Comparison of ENCODE assay signal across 7 cellular contexts in genomic region chr11:3794387-3794786, GRCh38. TPM values are rescaled to one million over a fixed set of nuclear protein-coding genes. Genes with fewer than 3 reads are reported as not detected.
DNase-seq lines count a peak whose midpoint lies in the region; ATAC-seq and TF ChIP-seq lines count a peak whose summit lies in the region.
"Not testable (repeated sequence)": the region's sequence is repeated elsewhere in the genome, so short reads cannot be mapped to it uniquely, and the experiment has no call there.

No MANE protein-coding gene starts in this region.

- not testable (repeated sequence) for H2AFZ ChIP-seq in OCI-LY7 (ENCODE audit: low read length)

- H4K20me1 ChIP-seq in OCI-LY7 (ENCODE audit: insufficient read depth, low read length) = peaks cover 19% of the 10 kb centered on the region

- intact Hi-C loops in CD8-positive, alpha-beta T cell (cut with DNase I, micrococcal nuclease); OCI-LY7 (cut with micrococcal nuclease; ENCODE audit: unreplicated experiment): not testable (repeated sequence)

- peak in 1 of 7 experiments; percentile 31 for DNase-seq in CD8-positive, alpha-beta T cell
- not testable (repeated sequence) for DNase-seq in OCI-LY7 (ENCODE audit: low spot score); WTC11 (ENCODE audit: low spot score); activated T-cell treated with anti-CD3 and anti-CD28 coated beads, Interleukin-2, amount 50 U/mL, for 72 hours; chondrocyte (ENCODE audit: low spot score); stimulated activated effector memory CD8-positive, alpha-beta T cell treated with anti-CD3 and anti-CD28 coated beads, Interleukin-12 subunit alpha, Interleukin-12 subunit beta, amount 100 ng/mL, for 72 hours (ENCODE audit: low spot score in 2 of 2)
- DNase-seq in mesenteric fat pad (ENCODE audit: low spot score) = peak; percentile 14

- not testable (repeated sequence) for H3K27me3 Mint-ChIP-seq in CD8-positive, alpha-beta T cell (ENCODE audit: low read depth); WTC11 (ENCODE audit: low read depth); activated T-cell treated with anti-CD3 and anti-CD28 coated beads, Interleukin-2, amount 50 U/mL, for 72 hours (ENCODE audit: low read depth); chondrocyte (ENCODE audit: low read depth)

- not testable (repeated sequence) for TF ChIP-seq CTCF in CD8-positive, alpha-beta T cell (IDR thresholded peaks at IDR 0.05); OCI-LY7 (conservative IDR thresholded peaks at IDR 0.05; ENCODE audit: low read length); WTC11 (IDR thresholded peaks at IDR 0.05); chondrocyte (IDR thresholded peaks at IDR 0.05)

- peaks cover 79% of the 10 kb centered on the region for H3K79me2 ChIP-seq in OCI-LY7 (ENCODE audit: insufficient read depth, low read depth, low read length)

- CTCF ChIA-PET in CD8-positive, alpha-beta T cell (lab: Charles Lee) = interaction anchor here (1.5 to 1.8 kb wide), 2 partner anchors 10 to 279 kb away, joined by 4 to 7 read pairs; no protein-coding TSS in a partner anchor
- CTCF ChIA-PET in OCI-LY7 (lab: Charles Lee; ENCODE audit: unreplicated experiment) = not testable (repeated sequence)
- CTCF ChIA-PET in WTC11 (lab: Charles Lee) = interaction anchor here (1.3 kb wide), 1 partner anchor 14 kb away, joined by 4 read pairs; the partner anchor contains the start of gene PGAP2

- H3K36me3 ChIP-seq in CD8-positive, alpha-beta T cell (ENCODE audit: insufficient read depth, low read length) = not testable (repeated sequence)
- H3K36me3 ChIP-seq in OCI-LY7 (ENCODE audit: insufficient read depth, low read length) = peaks cover 70% of the 10 kb centered on the region

- ATAC-seq in CD8-positive, alpha-beta T cell; WTC11; activated T-cell treated with anti-CD3 and anti-CD28 coated beads, Interleukin-2, amount 50 U/mL, for 72 hours (replicated peaks in 1 of 2); stimulated activated effector memory CD8-positive, alpha-beta T cell treated with anti-CD3 and anti-CD28 coated beads, Interleukin-12 subunit alpha, Interleukin-12 subunit beta, amount 100 ng/mL, for 72 hours: not testable (repeated sequence)

- peak overlapping the region; percentile 95; the same call in 1 of the 2 replicates for H3K4me2 ChIP-seq in OCI-LY7 (ENCODE audit: low read length)

- not testable (repeated sequence) for H3K27me3 ChIP-seq in CD8-positive, alpha-beta T cell (ENCODE audit: insufficient read depth, low read length)

- not testable (repeated sequence) for H3K27ac ChIP-seq in CD8-positive, alpha-beta T cell (ENCODE audit: low read depth, low read length); OCI-LY7 (ENCODE audit: low read depth, low read length, poor library complexity, severe bottlenecking)

- H3K4me1 Mint-ChIP-seq in CD8-positive, alpha-beta T cell (ENCODE audit: low read depth) = peaks cover 55% of the 10 kb centered on the region
- peaks cover 20% of the 10 kb centered on the region for H3K4me1 Mint-ChIP-seq in WTC11
- peaks cover 76% of the 10 kb centered on the region for H3K4me1 Mint-ChIP-seq in activated T-cell treated with anti-CD3 and anti-CD28 coated beads, Interleukin-2, amount 50 U/mL, for 72 hours (ENCODE audit: low read depth)
- H3K4me1 Mint-ChIP-seq in chondrocyte (ENCODE audit: low read depth) = peaks cover 40% of the 10 kb centered on the region
- peaks cover 54% of the 10 kb centered on the region for H3K4me1 Mint-ChIP-seq in stimulated activated effector memory CD8-positive, alpha-beta T cell treated with anti-CD3 and anti-CD28 coated beads, Interleukin-12 subunit alpha, Interleukin-12 subunit beta, amount 100 ng/mL, for 72 hours

- not testable (repeated sequence) for H3K9me3 Mint-ChIP-seq in CD8-positive, alpha-beta T cell; WTC11; activated T-cell treated with anti-CD3 and anti-CD28 coated beads, Interleukin-2, amount 50 U/mL, for 72 hours; chondrocyte (ENCODE audit: low read depth); stimulated activated effector memory CD8-positive, alpha-beta T cell treated with anti-CD3 and anti-CD28 coated beads, Interleukin-12 subunit alpha, Interleukin-12 subunit beta, amount 100 ng/mL, for 72 hours

- BruUV-seq in OCI-LY7 (replicated peaks; lab: Mats Ljungman, UMichigan) = not testable (repeated sequence)

- POLR2A ChIA-PET in CD8-positive, alpha-beta T cell (lab: Charles Lee); OCI-LY7 (lab: Charles Lee); WTC11 (lab: Charles Lee): not testable (repeated sequence)

- peak overlapping the region; percentile 52 for H3K27ac Mint-ChIP-seq in CD8-positive, alpha-beta T cell
- H3K27ac Mint-ChIP-seq in WTC11 = 0 out of 2 replicates have a peak overlapping the region, but pooled peaks have one; percentile 32
- peak overlapping the region; percentile 11 for H3K27ac Mint-ChIP-seq in activated T-cell treated with anti-CD3 and anti-CD28 coated beads, Interleukin-2, amount 50 U/mL, for 72 hours
- peak overlapping the region; percentile 32 for H3K27ac Mint-ChIP-seq in chondrocyte (ENCODE audit: unreplicated experiment)
- H3K27ac Mint-ChIP-seq in stimulated activated effector memory CD8-positive, alpha-beta T cell treated with anti-CD3 and anti-CD28 coated beads, Interleukin-12 subunit alpha, Interleukin-12 subunit beta, amount 100 ng/mL, for 72 hours = peak overlapping the region; percentile 56

- not testable (repeated sequence) for H3K9me3 ChIP-seq in CD8-positive, alpha-beta T cell (ENCODE audit: low read length); OCI-LY7 (ENCODE audit: low read length)

- not testable (repeated sequence) for H3K9me2 ChIP-seq in OCI-LY7 (ENCODE audit: insufficient read depth, low read length)

- peaks cover 37% of the 10 kb centered on the region for H3K4me1 ChIP-seq in CD8-positive, alpha-beta T cell (ENCODE audit: insufficient read depth, low read length)
- H3K4me1 ChIP-seq in OCI-LY7 (ENCODE audit: insufficient read depth, low read length, poor library complexity, severe bottlenecking) = peaks cover 29% of the 10 kb centered on the region

- H3K36me3 Mint-ChIP-seq in CD8-positive, alpha-beta T cell = peaks cover 52% of the 10 kb centered on the region
- peaks cover 29% of the 10 kb centered on the region for H3K36me3 Mint-ChIP-seq in WTC11
- H3K36me3 Mint-ChIP-seq in activated T-cell treated with anti-CD3 and anti-CD28 coated beads, Interleukin-2, amount 50 U/mL, for 72 hours (ENCODE audit: insufficient read depth in 2 of 2) = peaks cover 12 to 31% of the 10 kb centered on the region in 2 donors
- H3K36me3 Mint-ChIP-seq in chondrocyte (ENCODE audit: low read depth) = peaks cover 11% of the 10 kb centered on the region
- peaks cover 81% of the 10 kb centered on the region for H3K36me3 Mint-ChIP-seq in stimulated activated effector memory CD8-positive, alpha-beta T cell treated with anti-CD3 and anti-CD28 coated beads, Interleukin-12 subunit alpha, Interleukin-12 subunit beta, amount 100 ng/mL, for 72 hours

- not testable (repeated sequence) for H3K4me3 ChIP-seq in CD8-positive, alpha-beta T cell (ENCODE audit: low read depth, low read length); OCI-LY7 (ENCODE audit: low read depth, low read length, poor library complexity, severe bottlenecking)

- H3K4me3 Mint-ChIP-seq in CD8-positive, alpha-beta T cell = peak overlapping the region; percentile 43
- H3K4me3 Mint-ChIP-seq in WTC11; chondrocyte (ENCODE audit: unreplicated experiment); stimulated activated effector memory CD8-positive, alpha-beta T cell treated with anti-CD3 and anti-CD28 coated beads, Interleukin-12 subunit alpha, Interleukin-12 subunit beta, amount 100 ng/mL, for 72 hours: not testable (repeated sequence)
- peak overlapping the region in 1 of 2 donors; percentile 47 for H3K4me3 Mint-ChIP-seq in activated T-cell treated with anti-CD3 and anti-CD28 coated beads, Interleukin-2, amount 50 U/mL, for 72 hours

RNA-seq across cellular contexts. Expression of gene NUP98, which starts 3.0 kb away (rescaled TPM):
- total RNA-seq in CD8-positive, alpha-beta T cell = 100 to 1,000 TPM; 204 to 210 TPM
- 83.9 and 102 TPM in 2 replicates for total RNA-seq in OCI-LY7 (2014; rRNA removed; shearing (Covaris generic))
- total RNA-seq in OCI-LY7 (2022) (112 and 115 TPM in 2 replicates), WTC11 (2021) (81.3 to 91.4 TPM (median 81.4 TPM) in 3 replicates), chondrocyte (47.8 to 61.6 TPM (median 52.7 TPM) in 3 replicates), mesenteric fat pad (78.7 TPM)
- total RNA-seq in activated T-cell treated with anti-CD3 and anti-CD28 coated beads, Interleukin-2, amount 50 U/mL, for 72 hours = 100 to 1,000 TPM; 141 to 149 TPM

RNA-seq across cellular contexts. Expression of gene PGAP2, which starts 14.0 kb away (rescaled TPM):
- total RNA-seq in CD8-positive, alpha-beta T cell = 10 to 100 TPM; 16.3 to 18.5 TPM
- 15.1 and 23.9 TPM in 2 replicates for total RNA-seq in OCI-LY7 (2014; rRNA removed; shearing (Covaris generic))
- total RNA-seq in OCI-LY7 (2022) (44.0 and 47.9 TPM in 2 replicates), WTC11 (2021) (38.2 to 43.0 TPM (median 40.7 TPM) in 3 replicates), chondrocyte (12.7 to 15.8 TPM (median 14.4 TPM) in 3 replicates), mesenteric fat pad (8.3 TPM)
- total RNA-seq in activated T-cell treated with anti-CD3 and anti-CD28 coated beads, Interleukin-2, amount 50 U/mL, for 72 hours = 10 to 100 TPM; 37.6 to 45.9 TPM

RNA-seq across cellular contexts. Expression of gene RHOG, which starts 46.4 kb away (rescaled TPM):
- 100 to 1,000 TPM; 125 to 127 TPM for total RNA-seq in CD8-positive, alpha-beta T cell
- 20.9 and 26.2 TPM in 2 replicates for total RNA-seq in OCI-LY7 (2014; rRNA removed; shearing (Covaris generic))
- 54.8 and 57.8 TPM in 2 replicates for total RNA-seq in OCI-LY7 (2022)
- total RNA-seq in WTC11 (2021) = 28.8 to 33.6 TPM (median 28.8 TPM) in 3 replicates
- total RNA-seq in activated T-cell treated with anti-CD3 and anti-CD28 coated beads, Interleukin-2, amount 50 U/mL, for 72 hours = 100 to 1,000 TPM; 196 to 215 TPM
- total RNA-seq in chondrocyte = 36.8 to 44.8 TPM (median 38.9 TPM) in 3 replicates
- 83.3 TPM for total RNA-seq in mesenteric fat pad
